In the genomic region with DNA sequence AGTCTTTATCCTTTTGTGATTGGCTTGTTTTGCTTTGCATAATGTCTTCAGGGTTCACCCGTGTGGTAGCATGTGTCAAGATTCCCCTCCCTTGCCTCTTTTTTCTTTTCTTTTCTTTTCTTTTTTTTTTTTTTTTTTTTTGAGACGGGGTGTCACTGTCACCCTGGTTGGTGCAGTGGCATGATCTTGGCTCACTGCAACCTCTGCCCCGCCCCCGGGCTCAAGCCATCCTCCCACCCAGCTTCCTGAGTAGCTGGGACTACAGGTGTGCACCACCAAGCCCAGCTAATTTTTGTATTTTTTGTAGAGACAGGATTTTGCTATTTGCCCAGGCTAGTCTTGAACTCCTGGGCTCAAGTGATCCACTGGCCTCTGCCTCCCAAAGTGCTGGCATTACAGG, we compare ENCODE assay signal across 7 cellular contexts.
DNase-seq lines count a peak whose midpoint lies in the region; ATAC-seq and TF ChIP-seq lines count a peak whose summit lies in the region.
"Not testable (repeated sequence)": the region's sequence is repeated elsewhere in the genome, so short reads cannot be mapped to it uniquely, and the experiment has no call there.

No MANE protein-coding gene starts in this region.

- not testable (repeated sequence) for H3K36me3 ChIP-seq in CD8-positive, alpha-beta memory T cell (ENCODE audit: insufficient read depth, low read length); cardiac muscle cell

- CTCF ChIA-PET in CD8-positive, alpha-beta memory T cell (lab: Charles Lee): interaction anchor here (0.7 to 2.1 kb wide), 2 partner anchors 85 to 93 kb away, joined by 3 to 4 read pairs; no protein-coding TSS in a partner anchor
- CTCF ChIA-PET in activated CD4-positive, alpha-beta memory T cell treated with anti-CD3 and anti-CD28 coated beads, Interleukin-2, amount 10 ng/mL, durations not matched to agents 7 days and 5 days (lab: Charles Lee): not testable (repeated sequence)

- H3K4me1 ChIP-seq in CD8-positive, alpha-beta memory T cell (ENCODE audit: insufficient read depth, low read length): peaks cover 96% of the 10 kb centered on the region
- peaks cover 100% of the 10 kb centered on the region for H3K4me1 ChIP-seq in cardiac muscle cell (ENCODE audit: low read depth)

- H3K27me3 Mint-ChIP-seq in CD8-positive, alpha-beta memory T cell; T-helper 2 cell treated with Interferon-gamma antibody and Interleukin-4, amounts not matched to agents 5 μg/mL and 100 μg/mL, for 36 hours (ENCODE audit: low read depth); activated CD4-positive, alpha-beta memory T cell treated with anti-CD3 and anti-CD28 coated beads, Interleukin-2, amount 10 ng/mL, durations not matched to agents 7 days and 5 days; activated T-helper 1 cell treated with anti-CD3 and anti-CD28 coated beads, Interleukin-12 subunit alpha, Interleukin-12 subunit beta, Interleukin-2, Interleukin-4 antibody, amounts not matched to agents 30 ng/mL and 10 ng/mL and 1 ng/mL, durations not matched to agents 14 hours and 24 hours and 36 hours (ENCODE audit: insufficient read depth); activated naive CD8-positive, alpha-beta T cell treated with anti-CD3 and anti-CD28 coated beads, Interleukin-2, amount 10 ng/mL, durations not matched to agents 7 days and 5 days; natural killer cell treated with Interleukin-12 subunit alpha and Interleukin-12 subunit beta and Interleukin-15 and Interleukin-18, amount 100 ng/mL, for 72 hours: not testable (repeated sequence)

- ATAC-seq in activated naive CD8-positive, alpha-beta T cell treated with anti-CD3 and anti-CD28 coated beads, Interleukin-2, amount 10 ng/mL, durations not matched to agents 7 days and 5 days (ENCODE audit: low read depth): peak; percentile 19
- ATAC-seq in natural killer cell treated with Interleukin-12 subunit alpha and Interleukin-12 subunit beta and Interleukin-15 and Interleukin-18, amount 100 ng/mL, for 72 hours: peak in 1 of 2 donors; percentile 50

- H3K27me3 ChIP-seq in CD8-positive, alpha-beta memory T cell (ENCODE audit: insufficient read depth, low read length, poor library complexity, severe bottlenecking); cardiac muscle cell: not testable (repeated sequence)

- peaks cover 0 to 24% (median 12%) of the 10 kb centered on the region in 3 donors for H3K36me3 Mint-ChIP-seq in CD8-positive, alpha-beta memory T cell
- H3K36me3 Mint-ChIP-seq in T-helper 2 cell treated with Interferon-gamma antibody and Interleukin-4, amounts not matched to agents 5 μg/mL and 100 μg/mL, for 36 hours (ENCODE audit: low read depth): peaks cover 32% of the 10 kb centered on the region
- H3K36me3 Mint-ChIP-seq in activated CD4-positive, alpha-beta memory T cell treated with anti-CD3 and anti-CD28 coated beads, Interleukin-2, amount 10 ng/mL, durations not matched to agents 7 days and 5 days (ENCODE audit: low read depth): peaks cover 30% of the 10 kb centered on the region
- H3K36me3 Mint-ChIP-seq in activated T-helper 1 cell treated with anti-CD3 and anti-CD28 coated beads, Interleukin-12 subunit alpha, Interleukin-12 subunit beta, Interleukin-2, Interleukin-4 antibody, amounts not matched to agents 30 ng/mL and 10 ng/mL and 1 ng/mL, durations not matched to agents 14 hours and 24 hours and 36 hours (ENCODE audit: low read depth): peaks cover 24% of the 10 kb centered on the region
- H3K36me3 Mint-ChIP-seq in activated naive CD8-positive, alpha-beta T cell treated with anti-CD3 and anti-CD28 coated beads, Interleukin-2, amount 10 ng/mL, durations not matched to agents 7 days and 5 days: peaks cover 36% of the 10 kb centered on the region
- not testable (repeated sequence) for H3K36me3 Mint-ChIP-seq in natural killer cell treated with Interleukin-12 subunit alpha and Interleukin-12 subunit beta and Interleukin-15 and Interleukin-18, amount 100 ng/mL, for 72 hours

- DNase-seq in CD8-positive, alpha-beta memory T cell; T-helper 2 cell treated with Interferon-gamma antibody and Interleukin-4, amounts not matched to agents 5 μg/mL and 100 μg/mL, for 36 hours (ENCODE audit: low spot score); activated CD4-positive, alpha-beta memory T cell treated with anti-CD3 and anti-CD28 coated beads, Interleukin-2, amount 10 ng/mL, durations not matched to agents 7 days and 5 days; activated T-helper 1 cell treated with anti-CD3 and anti-CD28 coated beads, Interleukin-12 subunit alpha, Interleukin-12 subunit beta, Interleukin-2, Interleukin-4 antibody, amounts not matched to agents 30 ng/mL and 10 ng/mL and 1 ng/mL, durations not matched to agents 14 hours and 24 hours and 36 hours (ENCODE audit: low spot score); activated naive CD8-positive, alpha-beta T cell treated with anti-CD3 and anti-CD28 coated beads, Interleukin-2, amount 10 ng/mL, durations not matched to agents 7 days and 5 days; cardiac muscle cell (ENCODE audit: low read depth in 1 of 2, low spot score in 1 of 2); natural killer cell treated with Interleukin-12 subunit alpha and Interleukin-12 subunit beta and Interleukin-15 and Interleukin-18, amount 100 ng/mL, for 72 hours (ENCODE audit: low spot score): not testable (repeated sequence)

- peak overlapping the region in 6 of 7 donors; percentile 38 to 70 (median 60) for H3K4me3 Mint-ChIP-seq in CD8-positive, alpha-beta memory T cell
- H3K4me3 Mint-ChIP-seq in T-helper 2 cell treated with Interferon-gamma antibody and Interleukin-4, amounts not matched to agents 5 μg/mL and 100 μg/mL, for 36 hours: peak overlapping the region; percentile 45
- H3K4me3 Mint-ChIP-seq in activated CD4-positive, alpha-beta memory T cell treated with anti-CD3 and anti-CD28 coated beads, Interleukin-2, amount 10 ng/mL, durations not matched to agents 7 days and 5 days; activated T-helper 1 cell treated with anti-CD3 and anti-CD28 coated beads, Interleukin-12 subunit alpha, Interleukin-12 subunit beta, Interleukin-2, Interleukin-4 antibody, amounts not matched to agents 30 ng/mL and 10 ng/mL and 1 ng/mL, durations not matched to agents 14 hours and 24 hours and 36 hours: not testable (repeated sequence)
- H3K4me3 Mint-ChIP-seq in activated naive CD8-positive, alpha-beta T cell treated with anti-CD3 and anti-CD28 coated beads, Interleukin-2, amount 10 ng/mL, durations not matched to agents 7 days and 5 days: peak overlapping the region; percentile 61
- peak overlapping the region; percentile 61 for H3K4me3 Mint-ChIP-seq in natural killer cell treated with Interleukin-12 subunit alpha and Interleukin-12 subunit beta and Interleukin-15 and Interleukin-18, amount 100 ng/mL, for 72 hours

- peaks cover 0 to 50% (median 0%) of the 10 kb centered on the region in 3 donors for H3K4me1 Mint-ChIP-seq in CD8-positive, alpha-beta memory T cell
- peaks cover 58% of the 10 kb centered on the region for H3K4me1 Mint-ChIP-seq in T-helper 2 cell treated with Interferon-gamma antibody and Interleukin-4, amounts not matched to agents 5 μg/mL and 100 μg/mL, for 36 hours (ENCODE audit: low read depth)
- not testable (repeated sequence) for H3K4me1 Mint-ChIP-seq in activated CD4-positive, alpha-beta memory T cell treated with anti-CD3 and anti-CD28 coated beads, Interleukin-2, amount 10 ng/mL, durations not matched to agents 7 days and 5 days; activated T-helper 1 cell treated with anti-CD3 and anti-CD28 coated beads, Interleukin-12 subunit alpha, Interleukin-12 subunit beta, Interleukin-2, Interleukin-4 antibody, amounts not matched to agents 30 ng/mL and 10 ng/mL and 1 ng/mL, durations not matched to agents 14 hours and 24 hours and 36 hours (ENCODE audit: low read depth)
- peaks cover 66% of the 10 kb centered on the region for H3K4me1 Mint-ChIP-seq in activated naive CD8-positive, alpha-beta T cell treated with anti-CD3 and anti-CD28 coated beads, Interleukin-2, amount 10 ng/mL, durations not matched to agents 7 days and 5 days
- H3K4me1 Mint-ChIP-seq in natural killer cell treated with Interleukin-12 subunit alpha and Interleukin-12 subunit beta and Interleukin-15 and Interleukin-18, amount 100 ng/mL, for 72 hours (ENCODE audit: low read depth in 2 of 2): peaks cover 11 to 56% of the 10 kb centered on the region in 2 donors

- H3K9me3 ChIP-seq in CD8-positive, alpha-beta memory T cell (ENCODE audit: low read length); cardiac muscle cell (ENCODE audit: low read depth): not testable (repeated sequence)

- peak overlapping the region in 5 of 8 donors; percentile 64 to 96 (median 92) for H3K27ac Mint-ChIP-seq in CD8-positive, alpha-beta memory T cell
- peak overlapping the region; percentile 47 for H3K27ac Mint-ChIP-seq in T-helper 2 cell treated with Interferon-gamma antibody and Interleukin-4, amounts not matched to agents 5 μg/mL and 100 μg/mL, for 36 hours
- H3K27ac Mint-ChIP-seq in activated CD4-positive, alpha-beta memory T cell treated with anti-CD3 and anti-CD28 coated beads, Interleukin-2, amount 10 ng/mL, durations not matched to agents 7 days and 5 days: peak overlapping the region; percentile 62
- H3K27ac Mint-ChIP-seq in activated T-helper 1 cell treated with anti-CD3 and anti-CD28 coated beads, Interleukin-12 subunit alpha, Interleukin-12 subunit beta, Interleukin-2, Interleukin-4 antibody, amounts not matched to agents 30 ng/mL and 10 ng/mL and 1 ng/mL, durations not matched to agents 14 hours and 24 hours and 36 hours: peak overlapping the region; percentile 73
- peak overlapping the region; percentile 80 for H3K27ac Mint-ChIP-seq in activated naive CD8-positive, alpha-beta T cell treated with anti-CD3 and anti-CD28 coated beads, Interleukin-2, amount 10 ng/mL, durations not matched to agents 7 days and 5 days
- not testable (repeated sequence) for H3K27ac Mint-ChIP-seq in natural killer cell treated with Interleukin-12 subunit alpha and Interleukin-12 subunit beta and Interleukin-15 and Interleukin-18, amount 100 ng/mL, for 72 hours

- POLR2A ChIA-PET in CD8-positive, alpha-beta memory T cell (lab: Charles Lee): interaction anchor here (0.6 to 1.6 kb wide), 3 partner anchors 13 to 104 kb away, joined by 3 to 4 read pairs (median 3); no protein-coding TSS in a partner anchor
- POLR2A ChIA-PET in activated CD4-positive, alpha-beta memory T cell treated with anti-CD3 and anti-CD28 coated beads, Interleukin-2, amount 10 ng/mL, durations not matched to agents 7 days and 5 days (lab: Charles Lee): interaction anchor here (1.5 to 1.9 kb wide), 2 partner anchors 8 to 13 kb away, joined by 3 to 4 read pairs; no protein-coding TSS in a partner anchor
- POLR2A ChIA-PET in activated naive CD8-positive, alpha-beta T cell treated with anti-CD3 and anti-CD28 coated beads, Interleukin-2, amount 10 ng/mL, durations not matched to agents 7 days and 5 days (lab: Charles Lee): interaction anchor here (1.0 to 2.1 kb wide), 3 partner anchors 11 to 30 kb away, joined by 3 to 6 read pairs (median 5); no protein-coding TSS in a partner anchor

- H3K27ac ChIP-seq in CD8-positive, alpha-beta memory T cell (ENCODE audit: low read depth, low read length): not testable (repeated sequence)
- H3K27ac ChIP-seq in cardiac muscle cell: peak overlapping the region; percentile 88

- intact Hi-C loops in activated T-helper 1 cell treated with anti-CD3 and anti-CD28 coated beads, Interleukin-12 subunit alpha, Interleukin-12 subunit beta, Interleukin-2, Interleukin-4 antibody, amounts not matched to agents 30 ng/mL and 10 ng/mL and 1 ng/mL, durations not matched to agents 14 hours and 24 hours and 36 hours (cut with micrococcal nuclease): loop anchor here (1.0 to 2.0 kb wide), 2 partner anchors 9 to 17 kb away; no protein-coding TSS in a partner anchor

- TF ChIP-seq CTCF in cardiac muscle cell (IDR thresholded peaks at IDR 0.05; ENCODE audit: low read depth, low read length): not testable (repeated sequence)

- not testable (repeated sequence) for H3K4me3 ChIP-seq in CD8-positive, alpha-beta memory T cell (ENCODE audit: low read length); cardiac muscle cell

- not testable (repeated sequence) for H3K9me3 Mint-ChIP-seq in CD8-positive, alpha-beta memory T cell; T-helper 2 cell treated with Interferon-gamma antibody and Interleukin-4, amounts not matched to agents 5 μg/mL and 100 μg/mL, for 36 hours; activated CD4-positive, alpha-beta memory T cell treated with anti-CD3 and anti-CD28 coated beads, Interleukin-2, amount 10 ng/mL, durations not matched to agents 7 days and 5 days; activated T-helper 1 cell treated with anti-CD3 and anti-CD28 coated beads, Interleukin-12 subunit alpha, Interleukin-12 subunit beta, Interleukin-2, Interleukin-4 antibody, amounts not matched to agents 30 ng/mL and 10 ng/mL and 1 ng/mL, durations not matched to agents 14 hours and 24 hours and 36 hours; activated naive CD8-positive, alpha-beta T cell treated with anti-CD3 and anti-CD28 coated beads, Interleukin-2, amount 10 ng/mL, durations not matched to agents 7 days and 5 days; natural killer cell treated with Interleukin-12 subunit alpha and Interleukin-12 subunit beta and Interleukin-15 and Interleukin-18, amount 100 ng/mL, for 72 hours
